ENCODE assay signal across 13 cellular contexts in genomic region chr9:111866976-111867375, GRCh38. TPM values are rescaled to one million over a fixed set of nuclear protein-coding genes. Genes with fewer than 3 reads are reported as not detected.
A peak's percentile ranks its signal among the peaks of the same experiment; 100 is the strongest.
DNase-seq lines count a peak whose midpoint lies in the region; ATAC-seq and TF ChIP-seq lines count a peak whose summit lies in the region.
"Had no signal": no experiment of that assay in that cellular context is flagged by ENCODE, and none has a peak within 500 bp of the region (broad histone marks: within the 10 kb centered on the region; RNA-seq: fewer than 3 reads in every experiment).

No MANE protein-coding gene starts in this region.

- TF ChIP-seq CTCF in CD4-positive, alpha-beta T cell (IDR thresholded peaks at IDR 0.05) = no peak
- TF ChIP-seq CTCF in GM10248 (IDR thresholded peaks at IDR 0.05; ENCODE audit: control extremely low read depth, extremely low read depth, low read depth, missing control alignments) (no peak), endodermal cell (conservative IDR thresholded peaks at IDR 0.05) (no peak)

- H3K27me3 Mint-ChIP-seq in CD4-positive, alpha-beta T cell = no peaks in the 10 kb centered on the region
- H3K27me3 Mint-ChIP-seq in endodermal cell (ENCODE audit: insufficient read depth) = peaks cover 18% of the 10 kb centered on the region

- peaks cover 5% of the 10 kb centered on the region for H3K9me3 Mint-ChIP-seq in CD4-positive, alpha-beta T cell
- peaks cover 14% of the 10 kb centered on the region for H3K9me3 Mint-ChIP-seq in endodermal cell

- POLR2A ChIA-PET in CD4-positive, alpha-beta T cell (lab: Charles Lee) = no interaction called here
- POLR2A ChIA-PET in GM10248 (lab: Yijun Ruan, JAX) = no interaction called here

- H3K36me3 Mint-ChIP-seq in CD4-positive, alpha-beta T cell (ENCODE audit: low read depth) = no peaks in the 10 kb centered on the region
- no peaks in the 10 kb centered on the region for H3K36me3 Mint-ChIP-seq in endodermal cell (ENCODE audit: low read depth)

- H3K9me3 ChIP-seq in CD4-positive, alpha-beta T cell (ENCODE audit: control insufficient read depth, low read length) = peaks cover 4% of the 10 kb centered on the region
- no peaks in the 10 kb centered on the region for H3K9me3 ChIP-seq in adipocyte (ENCODE audit: control insufficient read depth, low read length)
- H3K9me3 ChIP-seq in endodermal cell (ENCODE audit: control insufficient read depth, low read length) = peaks cover 9% of the 10 kb centered on the region
- H3K9me3 ChIP-seq: pancreas had no signal

- ATAC-seq in CD4-positive, alpha-beta T cell (ENCODE audit: poor library complexity) = peak; percentile 78

- WGBS in endodermal cell (ENCODE audit: insufficient coverage in 1 of 2, insufficient read length in 1 of 2), 2 experiments = 94 to 96% methylated on average over 3 to 5 of the region's 5 CpGs

- H3K27ac ChIP-seq in CD4-positive, alpha-beta T cell (ENCODE audit: low read depth, low read length) = no peak overlapping the region
- H3K27ac ChIP-seq in endodermal cell (ENCODE audit: low read depth, low read length) = no peak overlapping the region
- H3K27ac ChIP-seq: pancreas had no signal

- peak in 2 of 10 experiments; percentile 1 to 9 for DNase-seq in CD4-positive, alpha-beta T cell
- DNase-seq in HS-5 (ENCODE audit: low read depth) = peak; percentile 82
- peak; percentile 42 for DNase-seq in adipocyte (ENCODE audit: low read depth)
- DNase-seq in hepatic stellate cell (ENCODE audit: low spot score) = peak; percentile 44
- DNase-seq in GF-D8 (lab: John Stamatoyannopoulos, UW) = no peak
- DNase-seq in GM10248 (ENCODE audit: extremely low spot score) = no peak
- no peak for DNase-seq in endodermal cell
- DNase-seq in DMS 273 treated with DMSO at 0.1 percent for 48 hours (lab: John Stamatoyannopoulos, UW) = no peak
- DNase-seq: effector CD4-positive, alpha-beta T cell; NCI-H510A treated with DMSO at 0.1 percent for 48 hours; pancreas had no signal

- no peaks in the 10 kb centered on the region for H3K27me3 ChIP-seq in CD4-positive, alpha-beta T cell (ENCODE audit: control insufficient read depth, insufficient read depth, low read length)
- H3K27me3 ChIP-seq in adipocyte (replicated peaks; ENCODE audit: control insufficient read depth, insufficient read depth, low read length) (no peaks in the 10 kb centered on the region), endodermal cell (ENCODE audit: control insufficient read depth, insufficient read depth, low read length, poor library complexity, severe bottlenecking) (peaks cover 20% of the 10 kb centered on the region)
- H3K27me3 ChIP-seq: pancreas had no signal

- H3K9ac ChIP-seq in adipocyte (ENCODE audit: low read length) = no peak overlapping the region
- H3K9ac ChIP-seq in endodermal cell (ENCODE audit: extremely low read depth, low read length, poor library complexity, severe bottlenecking) = no peak overlapping the region

- CTCF ChIA-PET in CD4-positive, alpha-beta T cell (lab: Charles Lee) = no interaction called here
- CTCF ChIA-PET in GM10248 (lab: Yijun Ruan, JAX) = no interaction called here

- peak overlapping the region; percentile 5 for H3K4me3 Mint-ChIP-seq in CD4-positive, alpha-beta T cell
- no peak overlapping the region for H3K4me3 Mint-ChIP-seq in endodermal cell
- H3K4me3 Mint-ChIP-seq: T-helper 1 cell treated with Interleukin-12 subunit alpha and Interleukin-12 subunit beta and Interleukin-4 antibody, amounts not matched to agents 30 μg/mL and 1 μg/mL, for 36 hours had no signal

- H3K36me3 ChIP-seq in adipocyte (ENCODE audit: control insufficient read depth, insufficient read depth, low read length, severe bottlenecking) (no peaks in the 10 kb centered on the region), endodermal cell (ENCODE audit: control insufficient read depth, insufficient read depth, low read length) (no peaks in the 10 kb centered on the region)
- H3K36me3 ChIP-seq: pancreas had no signal

- intact Hi-C loops in CD4-positive, alpha-beta T cell (cut with DNase I, micrococcal nuclease) = no loop called here

- H3K4me3 ChIP-seq in adipocyte (ENCODE audit: low read length) (no peak overlapping the region), endodermal cell (ENCODE audit: low read length) (no peak overlapping the region)
- H3K4me3 ChIP-seq: pancreas had no signal

- H3K4me1 ChIP-seq in adipocyte (ENCODE audit: control insufficient read depth, insufficient read depth, low read length) (no peaks in the 10 kb centered on the region), endodermal cell (ENCODE audit: control insufficient read depth, insufficient read depth, low read length) (no peaks in the 10 kb centered on the region)
- H3K4me1 ChIP-seq: pancreas had no signal

- peaks cover 5% of the 10 kb centered on the region for H3K4me1 Mint-ChIP-seq in CD4-positive, alpha-beta T cell (ENCODE audit: low read depth)
- H3K4me1 Mint-ChIP-seq in endodermal cell = peaks cover 5% of the 10 kb centered on the region

- H3K27ac Mint-ChIP-seq in CD4-positive, alpha-beta T cell = no peak overlapping the region
- no peak overlapping the region for H3K27ac Mint-ChIP-seq in endodermal cell
- H3K27ac Mint-ChIP-seq: activated T-helper 2 cell treated with anti-CD3 and anti-CD28 coated beads, Interferon-gamma antibody, Interleukin-2, Interleukin-4, amounts not matched to agents 10 μg/mL and 5 μg/mL and 100 μg/mL, durations not matched to agents 14 hours and 24 hours and 36 hours; T-helper 1 cell treated with Interleukin-12 subunit alpha and Interleukin-12 subunit beta and Interleukin-4 antibody, amounts not matched to agents 30 μg/mL and 1 μg/mL, for 36 hours had no signal

RNA-seq across cellular contexts. Expression of gene UGCG, which starts 29.6 kb away (rescaled TPM):
- 10 to 100 TPM; 42.1 to 44.0 TPM for total RNA-seq in CD4-positive, alpha-beta T cell
- total RNA-seq in endodermal cell = 10 to 100 TPM; 20.0 to 22.4 TPM
- 20.5 TPM for polyA plus RNA-seq in endodermal cell (2013, experiment 1 of 2)
- 19.2 TPM for polyA plus RNA-seq in endodermal cell (2013, experiment 2 of 2)

Comparison
In these comparisons a context has a peak if more than half of its experiments do, and no peak if none do; other contexts are left out.
1. DNase-seq: peak in HS-5 (single experiment), adipocyte (single experiment) and hepatic stellate cell (single experiment); none in GF-D8 (single experiment), GM10248 (single experiment), endodermal cell (single experiment) and DMS 273 treated with DMSO at 0.1 percent for 48 hours (single experiment).